Comparison of ENCODE assay signal across 27 cellular contexts in the genomic region with DNA sequence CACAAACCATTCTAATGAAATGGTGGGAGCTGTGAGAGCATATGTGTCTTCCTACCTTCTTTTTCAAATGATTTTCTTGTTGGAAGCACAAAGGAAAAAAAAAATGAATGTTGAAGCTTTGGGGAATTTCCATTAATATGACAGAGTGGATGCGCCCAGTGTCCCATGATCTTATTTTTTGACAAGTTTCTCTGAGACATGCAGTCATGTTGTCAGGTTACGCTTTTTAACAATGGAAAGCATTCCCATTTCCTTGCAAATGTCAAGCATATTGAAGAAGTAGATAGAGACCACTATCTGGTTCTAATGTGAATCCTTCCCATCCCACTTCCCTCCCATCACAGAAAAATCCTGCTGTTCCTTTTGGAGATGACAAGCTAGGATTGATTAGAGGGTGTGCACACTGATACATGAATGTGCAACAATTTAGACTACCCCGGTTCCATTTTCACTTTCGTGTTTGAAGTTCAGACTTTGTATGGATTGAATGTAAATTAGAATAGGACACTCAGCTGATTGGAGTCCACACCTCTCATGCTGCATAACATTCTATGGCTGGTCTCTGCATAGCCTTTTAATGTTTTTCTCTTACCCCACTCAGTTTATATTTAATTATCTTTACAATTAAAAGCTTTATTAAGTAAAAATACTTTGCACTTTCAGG.
"Had no signal": no experiment of that assay in that cellular context is flagged by ENCODE, and none has a peak within 500 bp of the region (broad histone marks: within the 10 kb centered on the region; RNA-seq: fewer than 3 reads in every experiment).

No MANE protein-coding gene starts in this region.

- H3K4me1 ChIP-seq: neural progenitor cell, parathyroid adenoma, psoas muscle, right lobe of liver, sigmoid colon, stomach, thyroid gland, tibial nerve, upper lobe of left lung, uterus had no signal

- ATAC-seq: naive thymus-derived CD8-positive, alpha-beta T cell; natural killer cell treated with Interleukin-12 subunit alpha and Interleukin-12 subunit beta and Interleukin-15 and Interleukin-18, amount 100 ng/mL, for 72 hours; psoas muscle; right lobe of liver; stimulated activated effector memory CD8-positive, alpha-beta T cell treated with anti-CD3 and anti-CD28 coated beads, Interleukin-12 subunit alpha, Interleukin-12 subunit beta, amount 100 ng/mL, for 72 hours; stimulated activated naive B cell treated with anti-CD40 and anti-IgM and Interleukin-4, amounts not matched to agents 10 μg/mL and 1 μg/mL and 100 μg/mL, for 72 hours had no signal

- H3K4me3 ChIP-seq: neural progenitor cell, ovary, psoas muscle, right lobe of liver, sigmoid colon, stomach, thoracic aorta, thyroid gland, tibial nerve, upper lobe of left lung, uterus had no signal

- H3K27me3 ChIP-seq: neural progenitor cell, ovary, right lobe of liver, sigmoid colon, stomach, thyroid gland, tibial nerve, upper lobe of left lung, uterus had no signal

- H3K9ac ChIP-seq: neural progenitor cell, parathyroid adenoma had no signal

- H3K4me2 ChIP-seq: neural progenitor cell had no signal

- DNase-seq: naive thymus-derived CD8-positive, alpha-beta T cell; nephron progenitor cell; occipital lobe; ovary; posterior cingulate gyrus; psoas muscle; right cardiac atrium; right lobe of liver; sigmoid colon; small intestine; stimulated activated CD4-positive, alpha-beta T cell treated with anti-CD3 and anti-CD28 coated beads, Interleukin-15, amount 100 ng/mL, for 24 hours; stimulated activated CD4-positive, alpha-beta T cell treated with anti-CD3 and anti-CD28 coated beads, Interleukin-2, amount 100 ng/mL, for 24 hours; stimulated activated CD4-positive, alpha-beta T cell treated with anti-CD3 and anti-CD28 coated beads, Interleukin-2, amount 100 ng/mL, for 48 hours; stimulated activated CD4-positive, alpha-beta T cell treated with anti-CD3 and anti-CD28 coated beads, Interleukin-4, amount 100 ng/mL, for 24 hours; stimulated activated naive B cell treated with anti-CD40 and anti-IgM and Interleukin-4, amounts not matched to agents 10 μg/mL and 1 μg/mL and 100 μg/mL, for 72 hours; stimulated activated naive CD4-positive, alpha-beta T cell treated with Interleukin-2 at 50 U/mL for 16 hours; stomach; thyroid gland; trophoblast cell; upper lobe of left lung; uterus had no signal

- H3K79me2 ChIP-seq: parathyroid adenoma had no signal

- H3K9me3 ChIP-seq: ovary, psoas muscle, right lobe of liver, sigmoid colon, stomach, thoracic aorta, thyroid gland, tibial nerve, upper lobe of left lung, uterus had no signal

- FAIRE-seq: small intestine had no signal

- H2AFZ ChIP-seq: neural progenitor cell, parathyroid adenoma had no signal

- H3K36me3 ChIP-seq: neural progenitor cell, ovary, right lobe of liver, sigmoid colon, stomach, thoracic aorta, thyroid gland, tibial nerve, upper lobe of left lung, uterus had no signal

- H3K27ac ChIP-seq: neural progenitor cell, ovary, parathyroid adenoma, psoas muscle, right lobe of liver, sigmoid colon, stomach, thoracic aorta, thyroid gland, tibial nerve, upper lobe of left lung, uterus had no signal
